ENCODE assay signal across 26 cellular contexts in genomic region chr9:91012933-91013841, GRCh38.
"Had no signal": no experiment of that assay in that cellular context is flagged by ENCODE, and none has a peak within 500 bp of the region (broad histone marks: within the 10 kb centered on the region; RNA-seq: fewer than 3 reads in every experiment).

No MANE protein-coding gene starts in this region.

- H3K9me3 ChIP-seq: pancreas, prostate gland, testis had no signal

- H3K36me3 ChIP-seq: breast epithelium, pancreas, prostate gland, transverse colon, WERI-Rb-1 had no signal

- H3K27ac ChIP-seq: breast epithelium, pancreas, prostate gland, SK-N-MC, testis, transverse colon, WERI-Rb-1 had no signal

- DNase-seq: activated gamma-delta T cell treated with Interleukin-2 at 50 U/mL for 16 hours; activated naive CD4-positive, alpha-beta T cell treated with anti-CD3 and anti-CD28 coated beads, Interleukin-2, amount 50 U/mL, for 16 hours; amygdala; central memory CD4-positive, alpha-beta T cell; foreskin fibroblast; head of caudate nucleus; hippocampal formation; left colon; midbrain; naive thymus-derived CD4-positive, alpha-beta T cell; nucleus accumbens; pancreas; retina; stimulated activated CD4-positive, alpha-beta T cell treated with anti-CD3 and anti-CD28 coated beads, Interleukin-1b, Interleukin-23, amount 100 ng/mL, for 48 hours; stimulated activated CD4-positive, alpha-beta T cell treated with anti-CD3 and anti-CD28 coated beads, Interleukin-4, amount 100 ng/mL, for 4 hours; stimulated activated CD8-positive, alpha-beta memory T cell treated with anti-CD3 and anti-CD28 coated beads, Interleukin-4, amount 100 ng/mL, for 48 hours; stimulated activated naive CD4-positive, alpha-beta T cell; T-helper 9 cell; testis; transverse colon; WERI-Rb-1 had no signal

- H3K27me3 ChIP-seq: breast epithelium, pancreas, testis had no signal

- ATAC-seq: activated CD4-positive, CD25-positive, alpha-beta regulatory T cell treated with anti-CD3 and anti-CD28 coated beads, Interleukin-2, amount 50 U/mL, for 24 hours; left colon; naive thymus-derived CD4-positive, alpha-beta T cell; pancreas had no signal

- H3K4me1 ChIP-seq: breast epithelium, pancreas, prostate gland, testis, transverse colon had no signal

- H3K4me3 Mint-ChIP-seq: naive thymus-derived CD4-positive, alpha-beta T cell had no signal

- H3K4me3 ChIP-seq: breast epithelium, pancreas, prostate gland, SK-N-MC, smooth muscle cell, testis, transverse colon had no signal

- H3K27ac Mint-ChIP-seq: naive thymus-derived CD4-positive, alpha-beta T cell had no signal
